23 cellular contexts compared by ENCODE assay signal in the genomic region with DNA sequence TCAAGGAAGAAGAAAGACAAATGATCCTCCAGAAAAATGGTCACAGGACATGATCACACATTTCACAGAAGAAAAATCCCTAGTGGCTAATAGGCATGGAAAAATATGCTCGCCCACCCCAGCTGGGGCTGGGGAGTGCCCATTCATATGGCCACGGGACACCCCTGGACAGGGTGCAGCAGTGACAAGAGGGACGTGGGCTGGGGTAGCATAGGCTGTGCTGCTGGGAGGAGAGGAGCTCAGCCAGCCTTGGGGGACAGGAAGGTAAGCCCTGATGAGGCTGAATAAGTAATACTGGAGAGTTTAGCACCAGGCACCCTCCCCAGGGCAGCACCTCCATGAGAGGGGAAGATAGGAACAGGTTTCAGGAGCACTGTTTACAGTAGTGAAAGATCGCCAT.
DNase-seq lines count a peak whose midpoint lies in the region; ATAC-seq, FAIRE-seq and TF ChIP-seq lines count a peak whose summit lies in the region.
"Had no signal": no experiment of that assay in that cellular context is flagged by ENCODE, and none has a peak within 500 bp of the region (broad histone marks: within the 10 kb centered on the region; RNA-seq: fewer than 3 reads in every experiment).

No MANE protein-coding gene starts in this region.

- H3K9me3 Mint-ChIP-seq in GM23338 = no peaks in the 10 kb centered on the region
- H3K9me3 Mint-ChIP-seq: CD4-positive, alpha-beta T cell; IgD-negative memory B cell had no signal

- FAIRE-seq in kidney (lab: Jason Lieb, UNC) = no peak
- FAIRE-seq: A549, D721Med, GM18507, RCC 7860 had no signal

- H3K27me3 Mint-ChIP-seq in GM23338 (ENCODE audit: insufficient read depth, low read depth, poor library complexity) = peaks cover under 1% of the 10 kb centered on the region
- H3K27me3 Mint-ChIP-seq: IgD-negative memory B cell had no signal

- H4K20me1 ChIP-seq in GM23338 (replicated peaks; ENCODE audit: insufficient read depth) = no peaks in the 10 kb centered on the region
- H4K20me1 ChIP-seq: BLaER1 treated with 17β-estradiol and CSF1 and Interleukin-3, amounts not matched to agents 10 nM and 100 nM had no signal

- peaks cover 10% of the 10 kb centered on the region for H3K9me2 ChIP-seq in GM23338 (ENCODE audit: insufficient read depth)

- H3K27ac ChIP-seq in kidney (ENCODE audit: low read depth in 2 of 2, low read length in 2 of 2) = no peak overlapping the region
- H3K27ac ChIP-seq in upper lobe of right lung = no peak overlapping the region
- no peak overlapping the region for H3K27ac ChIP-seq in GM23338 (ENCODE audit: low read depth)
- H3K27ac ChIP-seq: A549; BLaER1 treated with 17β-estradiol and CSF1 and Interleukin-3, amounts not matched to agents 10 nM and 100 nM; KMS-11; SJCRH30 had no signal

- no peak overlapping the region for H2AFZ ChIP-seq in GM23338

- H3K4me3 Mint-ChIP-seq in GM23338 = no peak overlapping the region
- H3K4me3 Mint-ChIP-seq: CD4-positive, alpha-beta T cell; IgD-negative memory B cell had no signal

- TF ChIP-seq CTCF in kidney (IDR thresholded peaks at IDR 0.05; ENCODE audit: borderline replicate concordance, extremely low read depth, insufficient read depth) (no peak), upper lobe of right lung (IDR thresholded peaks at IDR 0.05) (no peak), GM23338 (conservative IDR thresholded peaks at IDR 0.05; ENCODE audit: low read depth in 2 of 2) (no peak)

- H3K4me1 Mint-ChIP-seq in GM23338 = peaks cover 2% of the 10 kb centered on the region; the same call in 2 of the 3 replicates
- H3K4me1 Mint-ChIP-seq: IgD-negative memory B cell had no signal

- H3K9me3 ChIP-seq in kidney (ENCODE audit: control insufficient read depth in 1 of 2, low read length in 2 of 2) (no peaks in the 10 kb centered on the region), upper lobe of right lung (no peaks in the 10 kb centered on the region)
- H3K9me3 ChIP-seq: A549; BLaER1 treated with 17β-estradiol and CSF1 and Interleukin-3, amounts not matched to agents 10 nM and 100 nM; SJCRH30 had no signal

- no peak overlapping the region for H3K9ac ChIP-seq in kidney (ENCODE audit: low read length in 2 of 2)
- H3K9ac ChIP-seq: BLaER1 treated with 17β-estradiol and CSF1 and Interleukin-3, amounts not matched to agents 10 nM and 100 nM; KMS-11 had no signal

- H3K36me3 Mint-ChIP-seq in GM23338 (ENCODE audit: low read depth) = no peaks in the 10 kb centered on the region
- H3K36me3 Mint-ChIP-seq: IgD-negative memory B cell had no signal

- H3K4me1 ChIP-seq in kidney (ENCODE audit: control insufficient read depth in 1 of 2, insufficient read depth in 1 of 2, low read depth in 1 of 2, low read length in 2 of 2) (peaks cover 0 to 4% of the 10 kb centered on the region in 2 donors), upper lobe of right lung (no peaks in the 10 kb centered on the region), GM23338 (ENCODE audit: insufficient read depth) (peaks cover 3% of the 10 kb centered on the region)
- H3K4me1 ChIP-seq: A549, SJCRH30 had no signal

- H3K4me3 ChIP-seq in kidney (ENCODE audit: low read length in 2 of 2) (no peak overlapping the region), upper lobe of right lung (no peak overlapping the region), GM23338 (no peak overlapping the region)
- H3K4me3 ChIP-seq: A549; BLaER1 treated with 17β-estradiol and CSF1 and Interleukin-3, amounts not matched to agents 10 nM and 100 nM; SJCRH30 had no signal

- H3K4me2 ChIP-seq in GM23338 = no peak overlapping the region
- H3K4me2 ChIP-seq: A549, KMS-11 had no signal

- no peaks in the 10 kb centered on the region for H3K79me2 ChIP-seq in GM23338 (replicated peaks; ENCODE audit: insufficient read depth)

- H3K27me3 ChIP-seq in upper lobe of right lung (no peaks in the 10 kb centered on the region), GM23338 (ENCODE audit: insufficient read depth) (no peaks in the 10 kb centered on the region)
- H3K27me3 ChIP-seq: BLaER1 treated with 17β-estradiol and CSF1 and Interleukin-3, amounts not matched to agents 10 nM and 100 nM; SJCRH30 had no signal

- no peaks in the 10 kb centered on the region for H3F3A ChIP-seq in GM23338 (replicated peaks; ENCODE audit: low read depth)

- ATAC-seq in Right ventricle myocardium superior (ENCODE audit: poor library complexity) (no peak), upper lobe of right lung (no peak), GM23338 (no peak; the same call in 2 of the 3 replicates), HG02798 (IDR thresholded peaks at IDR 0.05; ENCODE audit: poor library complexity, unreplicated experiment) (no peak)
- ATAC-seq: HCT116 had no signal

- H3K27ac Mint-ChIP-seq in GM23338 = no peak overlapping the region
- H3K27ac Mint-ChIP-seq: CD4-positive, alpha-beta T cell; IgD-negative memory B cell had no signal

- DNase-seq in cardiac septum (ENCODE audit: low spot score) (peak; percentile 49), Right ventricle myocardium superior (no peak), kidney (peak; percentile 45), mucosa of gallbladder (ENCODE audit: low spot score) (peak; percentile 3), upper lobe of right lung (peak; percentile 28), GM23338 (ENCODE audit: low spot score) (no peak)
- DNase-seq: AML-193, MM.1S, NCI-H2029, NCI-H446, NCI-H524 treated with DMSO at 0.1 percent for 48 hours, NCI-H774, SJCRH30 had no signal

- intact Hi-C loops in cardiac septum (cut with DNase I) = no loop called here
- intact Hi-C loops in Right ventricle myocardium superior (cut with DNase I) = no loop called here
- intact Hi-C loops in kidney (cut with DNase I) = no loop called here
- intact Hi-C loops in upper lobe of right lung (cut with DNase I) = no loop called here

- no peaks in the 10 kb centered on the region for H3K36me3 ChIP-seq in kidney (ENCODE audit: control insufficient read depth in 1 of 2, insufficient read depth in 2 of 2, low read length in 2 of 2)
- H3K36me3 ChIP-seq in upper lobe of right lung = no peaks in the 10 kb centered on the region
- H3K36me3 ChIP-seq in GM23338 (ENCODE audit: insufficient read depth) = no peaks in the 10 kb centered on the region
- H3K36me3 ChIP-seq: BLaER1 treated with 17β-estradiol and CSF1 and Interleukin-3, amounts not matched to agents 10 nM and 100 nM; SJCRH30 had no signal

TF ChIP-seq in GM23338, 12 proteins besides CTCF, POLR2A, EP300 and RAD21:
- TF ChIP-seq JUNB (IDR thresholded peaks at IDR 0.05; ENCODE audit: unreplicated experiment) (no peak), NANOG (IDR thresholded peaks at IDR 0.05; ENCODE audit: borderline replicate concordance) (no peak), ZNF114 (CRISPR knock-in tag; IDR thresholded peaks at IDR 0.05) (no peak), EZH2 (IDR thresholded peaks at IDR 0.05; ENCODE audit: low read depth, unreplicated experiment) (no peak)
- TF ChIP-seq, protein P1, sequence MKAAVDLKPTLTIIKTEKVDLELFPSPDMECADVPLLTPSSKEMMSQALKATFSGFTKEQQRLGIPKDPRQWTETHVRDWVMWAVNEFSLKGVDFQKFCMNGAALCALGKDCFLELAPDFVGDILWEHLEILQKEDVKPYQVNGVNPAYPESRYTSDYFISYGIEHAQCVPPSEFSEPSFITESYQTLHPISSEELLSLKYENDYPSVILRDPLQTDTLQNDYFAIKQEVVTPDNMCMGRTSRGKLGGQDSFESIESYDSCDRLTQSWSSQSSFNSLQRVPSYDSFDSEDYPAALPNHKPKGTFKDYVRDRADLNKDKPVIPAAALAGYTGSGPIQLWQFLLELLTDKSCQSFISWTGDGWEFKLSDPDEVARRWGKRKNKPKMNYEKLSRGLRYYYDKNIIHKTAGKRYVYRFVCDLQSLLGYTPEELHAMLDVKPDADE (IDR thresholded peaks at IDR 0.05) = no peak
- TF ChIP-seq, protein P2, sequence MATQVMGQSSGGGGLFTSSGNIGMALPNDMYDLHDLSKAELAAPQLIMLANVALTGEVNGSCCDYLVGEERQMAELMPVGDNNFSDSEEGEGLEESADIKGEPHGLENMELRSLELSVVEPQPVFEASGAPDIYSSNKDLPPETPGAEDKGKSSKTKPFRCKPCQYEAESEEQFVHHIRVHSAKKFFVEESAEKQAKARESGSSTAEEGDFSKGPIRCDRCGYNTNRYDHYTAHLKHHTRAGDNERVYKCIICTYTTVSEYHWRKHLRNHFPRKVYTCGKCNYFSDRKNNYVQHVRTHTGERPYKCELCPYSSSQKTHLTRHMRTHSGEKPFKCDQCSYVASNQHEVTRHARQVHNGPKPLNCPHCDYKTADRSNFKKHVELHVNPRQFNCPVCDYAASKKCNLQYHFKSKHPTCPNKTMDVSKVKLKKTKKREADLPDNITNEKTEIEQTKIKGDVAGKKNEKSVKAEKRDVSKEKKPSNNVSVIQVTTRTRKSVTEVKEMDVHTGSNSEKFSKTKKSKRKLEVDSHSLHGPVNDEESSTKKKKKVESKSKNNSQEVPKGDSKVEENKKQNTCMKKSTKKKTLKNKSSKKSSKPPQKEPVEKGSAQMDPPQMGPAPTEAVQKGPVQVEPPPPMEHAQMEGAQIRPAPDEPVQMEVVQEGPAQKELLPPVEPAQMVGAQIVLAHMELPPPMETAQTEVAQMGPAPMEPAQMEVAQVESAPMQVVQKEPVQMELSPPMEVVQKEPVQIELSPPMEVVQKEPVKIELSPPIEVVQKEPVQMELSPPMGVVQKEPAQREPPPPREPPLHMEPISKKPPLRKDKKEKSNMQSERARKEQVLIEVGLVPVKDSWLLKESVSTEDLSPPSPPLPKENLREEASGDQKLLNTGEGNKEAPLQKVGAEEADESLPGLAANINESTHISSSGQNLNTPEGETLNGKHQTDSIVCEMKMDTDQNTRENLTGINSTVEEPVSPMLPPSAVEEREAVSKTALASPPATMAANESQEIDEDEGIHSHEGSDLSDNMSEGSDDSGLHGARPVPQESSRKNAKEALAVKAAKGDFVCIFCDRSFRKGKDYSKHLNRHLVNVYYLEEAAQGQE (IDR thresholded peaks at IDR 0.05; ENCODE audit: unreplicated experiment) = no peak

Comparison
In these comparisons a context has a peak if more than half of its experiments do, and no peak if none do; other contexts are left out.
1. DNase-seq: peak in cardiac septum (single experiment), kidney (single experiment), mucosa of gallbladder (single experiment) and upper lobe of right lung (single experiment); none in Right ventricle myocardium superior (single experiment) and GM23338 (single experiment).